ENCODE assay signal across 9 cellular contexts in the genomic region with DNA sequence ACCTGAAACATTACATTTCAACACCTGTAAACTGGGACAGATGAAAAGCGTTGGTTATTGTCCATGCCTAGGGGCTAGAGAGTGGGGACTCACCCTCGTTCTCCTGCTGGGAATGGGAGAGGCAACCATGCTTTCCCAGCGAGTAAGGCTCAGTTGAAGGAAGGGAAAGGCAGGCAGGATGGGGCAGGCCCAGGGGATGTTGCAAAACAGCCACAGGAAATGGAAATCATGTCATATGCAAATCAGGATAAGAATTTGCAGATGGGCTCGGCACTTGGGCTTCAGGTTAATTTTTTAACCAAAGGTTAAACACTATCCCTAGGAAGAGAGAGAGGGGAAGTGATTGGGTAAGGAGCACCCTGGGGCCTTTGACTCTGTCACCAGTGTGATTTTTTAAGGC. TPM values are rescaled to one million over a fixed set of nuclear protein-coding genes. Genes with fewer than 3 reads are reported as not detected.
DNase-seq lines count a peak whose midpoint lies in the region; ATAC-seq and TF ChIP-seq lines count a peak whose summit lies in the region.
"Had no signal": no experiment of that assay in that cellular context is flagged by ENCODE, and none has a peak within 500 bp of the region (broad histone marks: within the 10 kb centered on the region; RNA-seq: fewer than 3 reads in every experiment).

No MANE protein-coding gene starts in this region.

- H2AK5ac ChIP-seq in mesendoderm (ENCODE audit: low read length), result peak overlapping the region; percentile 64

- no peak for DNase-seq in PC-9
- DNase-seq in mesendoderm, result peak; percentile 62
- DNase-seq in C1 segment of cervical spinal cord (lab: John Stamatoyannopoulos, UW), result no peak
- DNase-seq in GM19240 (ENCODE audit: insufficient read length, low spot score), result no peak
- DNase-seq in caudate nucleus (lab: John Stamatoyannopoulos, UW), result no peak
- no peak for DNase-seq in esophagus muscularis mucosa (ENCODE audit: extremely low spot score)

- ATAC-seq in GM18520 (IDR thresholded peaks at IDR 0.05; ENCODE audit: unreplicated experiment) (peak; percentile 41), HG02610 (IDR thresholded peaks at IDR 0.05; ENCODE audit: unreplicated experiment) (peak; percentile 51)
- ATAC-seq: Panc1 had no signal

- no peak for TF ChIP-seq POLR2A in esophagus muscularis mucosa (IDR thresholded peaks at IDR 0.05; ENCODE audit: low read depth)

- intact Hi-C loops in PC-9 (cut with micrococcal nuclease; ENCODE audit: unreplicated experiment) (no loop called here), esophagus muscularis mucosa (cut with DNase I) (no loop called here)

- no peak overlapping the region for H3K18ac ChIP-seq in mesendoderm (ENCODE audit: low read length)

- H3K4me3 ChIP-seq in PC-9 (no peak overlapping the region), mesendoderm (ENCODE audit: low read length) (no peak overlapping the region), esophagus muscularis mucosa (no peak overlapping the region)

- H4K5ac ChIP-seq in mesendoderm (ENCODE audit: low read length), result no peak overlapping the region

- H3K27ac ChIP-seq in PC-9, result 0 out of 2 replicates have a peak overlapping the region, but pooled peaks have one; percentile 35
- peak overlapping the region; percentile 52 for H3K27ac ChIP-seq in mesendoderm (ENCODE audit: low read depth, low read length)
- no peak overlapping the region for H3K27ac ChIP-seq in caudate nucleus (ENCODE audit: low read depth, low read length)
- no peak overlapping the region for H3K27ac ChIP-seq in esophagus muscularis mucosa (replicated peaks in 1 of 4)

- peak overlapping the region; percentile 73 for H3K23ac ChIP-seq in mesendoderm (ENCODE audit: low read length)

- H2BK15ac ChIP-seq in mesendoderm (replicated peaks; ENCODE audit: low read depth), result no peak overlapping the region

- H3K36me3 ChIP-seq in PC-9 (ENCODE audit: low read depth) (no peaks in the 10 kb centered on the region), mesendoderm (ENCODE audit: control insufficient read depth, insufficient read depth, low read length) (no peaks in the 10 kb centered on the region), esophagus muscularis mucosa (no peaks in the 10 kb centered on the region)

- H4K8ac ChIP-seq in mesendoderm (ENCODE audit: low read depth, low read length), result no peak overlapping the region

- H3K27me3 ChIP-seq in PC-9 (ENCODE audit: insufficient read depth, low read depth) (no peaks in the 10 kb centered on the region), mesendoderm (ENCODE audit: insufficient read depth, low read length, poor library complexity) (no peaks in the 10 kb centered on the region), esophagus muscularis mucosa (no peaks in the 10 kb centered on the region)

- H3K4me1 ChIP-seq in PC-9 (replicated peaks; ENCODE audit: insufficient read depth) (peaks cover 34% of the 10 kb centered on the region), mesendoderm (ENCODE audit: control insufficient read depth, low read depth, low read length) (peaks cover 4% of the 10 kb centered on the region), esophagus muscularis mucosa (peaks cover 0 to 5% (median 0%) of the 10 kb centered on the region in 4 donors)

- peak overlapping the region; percentile 56 for H2BK5ac ChIP-seq in mesendoderm (ENCODE audit: low read length)

- no peaks in the 10 kb centered on the region; the same call in 1 of the 2 replicates for H3K9me3 ChIP-seq in PC-9 (ENCODE audit: insufficient read depth, low read depth)
- no peaks in the 10 kb centered on the region for H3K9me3 ChIP-seq in esophagus muscularis mucosa

- WGBS in mesendoderm (ENCODE audit: extremely low coverage, insufficient coverage, low lambda C conversion rate), result no CpG with 5 or more reads among the region's 4 CpGs
- 68% methylated on average over 4 of the region's 4 CpGs for WGBS in esophagus muscularis mucosa

- H2BK120ac ChIP-seq in mesendoderm (ENCODE audit: low read depth, low read length), result no peak overlapping the region

- H3K4ac ChIP-seq in mesendoderm (ENCODE audit: low read depth, low read length), result no peak overlapping the region

- no TSS peak for BruUV-seq in PC-9 (replicated peaks; lab: Mats Ljungman, UMichigan)

- H3K79me1 ChIP-seq in mesendoderm (ENCODE audit: low read length), result no peaks in the 10 kb centered on the region

- POLR2A ChIA-PET in PC-9 (lab: Charles Lee; ENCODE audit: unreplicated experiment), result no interaction called here

- no peak overlapping the region for H3K9ac ChIP-seq in mesendoderm (ENCODE audit: low read length)

- H3K9me2 ChIP-seq in PC-9 (ENCODE audit: insufficient read depth), result no peaks in the 10 kb centered on the region

- no peak overlapping the region; the same call in 1 of the 2 replicates for H2AFZ ChIP-seq in PC-9

- TF ChIP-seq CTCF in PC-9 (conservative IDR thresholded peaks at IDR 0.05) (no peak), esophagus muscularis mucosa (IDR thresholded peaks at IDR 0.05) (no peak)

- H3K79me2 ChIP-seq in PC-9 (ENCODE audit: low read depth), result no peaks in the 10 kb centered on the region
- no peaks in the 10 kb centered on the region for H3K79me2 ChIP-seq in mesendoderm (ENCODE audit: control insufficient read depth, insufficient read depth, low read length)

- H4K20me1 ChIP-seq in PC-9 (ENCODE audit: insufficient read depth), result no peaks in the 10 kb centered on the region

- peak overlapping the region; percentile 47; the same call in 1 of the 2 replicates for H3K4me2 ChIP-seq in PC-9
- no peak overlapping the region for H3K4me2 ChIP-seq in mesendoderm (ENCODE audit: low read length)

- no peak for TF ChIP-seq EP300 in esophagus muscularis mucosa (IDR thresholded peaks at IDR 0.05)

- H3F3A ChIP-seq in PC-9 (ENCODE audit: insufficient read depth, low read depth), result peaks cover 6% of the 10 kb centered on the region; the same call in 1 of the 2 replicates

- CTCF ChIA-PET in PC-9 (lab: Charles Lee), result no interaction called here

- H3K56ac ChIP-seq in mesendoderm (ENCODE audit: low read length), result peak overlapping the region; percentile 73

RNA-seq across cellular contexts. Expression of a gene that starts 14.5 kb away (rescaled TPM):
- total RNA-seq in PC-9 (2021) (not detected in 2 replicates), esophagus muscularis mucosa (not detected)
- polyA plus RNA-seq in mesendoderm (2013, experiment 1 of 2), result not detected
- polyA plus RNA-seq in mesendoderm (2013, experiment 2 of 2), result under 0.01 TPM

RNA-seq across cellular contexts. Expression of a gene that starts 59.0 kb away (rescaled TPM):
- 0.90 and 1.4 TPM in 2 replicates for total RNA-seq in PC-9 (2021)
- polyA plus RNA-seq in mesendoderm (2013, experiment 1 of 2), result 0.10 TPM
- 0.10 TPM for polyA plus RNA-seq in mesendoderm (2013, experiment 2 of 2)
- total RNA-seq in esophagus muscularis mucosa, result not detected

Comparison
In these comparisons a context has a peak if more than half of its experiments do, and no peak if none do; other contexts are left out.
1. H3K27ac ChIP-seq: peak in PC-9 (single experiment) and mesendoderm (single experiment); none in caudate nucleus (single experiment) and esophagus muscularis mucosa (0 of 4).